In genomic region chr2:9002313-9002636, GRCh38 we compare ENCODE assay signal across 9 cellular contexts. TPM values are rescaled to one million over a fixed set of nuclear protein-coding genes. Genes with fewer than 3 reads are reported as not detected.
DNase-seq lines count a peak whose midpoint lies in the region; ATAC-seq and TF ChIP-seq lines count a peak whose summit lies in the region.
"Had no signal": no experiment of that assay in that cellular context is flagged by ENCODE, and none has a peak within 500 bp of the region (broad histone marks: within the 10 kb centered on the region; RNA-seq: fewer than 3 reads in every experiment).

No MANE protein-coding gene starts in this region.

- peaks cover 17% of the 10 kb centered on the region for H3K4me1 Mint-ChIP-seq in activated naive CD4-positive, alpha-beta T cell treated with anti-CD3 and anti-CD28 coated beads, Interleukin-2, amount 50 U/mL, for 24 hours
- H3K4me1 Mint-ChIP-seq in activated naive CD4-positive, alpha-beta T cell treated with anti-CD3 and anti-CD28 coated beads for 36 hours (ENCODE audit: low read depth), result peaks cover 15% of the 10 kb centered on the region

- CTCF ChIA-PET in activated naive CD4-positive, alpha-beta T cell treated with anti-CD3 and anti-CD28 coated beads for 36 hours (lab: Charles Lee), result no interaction called here

- H3K27ac Mint-ChIP-seq in activated naive CD4-positive, alpha-beta T cell treated with anti-CD3 and anti-CD28 coated beads, Interleukin-2, amount 50 U/mL, for 24 hours, result no peak overlapping the region
- H3K27ac Mint-ChIP-seq in activated naive CD4-positive, alpha-beta T cell treated with anti-CD3 and anti-CD28 coated beads for 36 hours, result no peak overlapping the region

- H3K4me1 ChIP-seq in lower lobe of right lung (peaks cover 21% of the 10 kb centered on the region), upper lobe of right lung (peaks cover 7% of the 10 kb centered on the region)

- H3K9me3 ChIP-seq in lower lobe of right lung, result no peaks in the 10 kb centered on the region
- no peaks in the 10 kb centered on the region for H3K9me3 ChIP-seq in upper lobe of right lung

- no peaks in the 10 kb centered on the region for H3K36me3 ChIP-seq in brain microvascular endothelial cell (replicated peaks)
- H3K36me3 ChIP-seq in lower lobe of right lung, result no peaks in the 10 kb centered on the region
- no peaks in the 10 kb centered on the region for H3K36me3 ChIP-seq in upper lobe of right lung

- no peak for TF ChIP-seq CTCF in brain microvascular endothelial cell (IDR thresholded peaks at IDR 0.05; ENCODE audit: low read depth, low read length, missing control alignments)
- no peak for TF ChIP-seq CTCF in lower lobe of right lung (IDR thresholded peaks at IDR 0.05)
- TF ChIP-seq CTCF in upper lobe of right lung (IDR thresholded peaks at IDR 0.05), result no peak

- DNase-seq in activated naive CD4-positive, alpha-beta T cell treated with anti-CD3 and anti-CD28 coated beads for 36 hours, result no peak
- DNase-seq in brain microvascular endothelial cell, result no peak
- DNase-seq in lower lobe of right lung, result no peak
- DNase-seq in upper lobe of right lung, result no peak
- no peak for DNase-seq in mucosa of gallbladder (ENCODE audit: low spot score)
- DNase-seq: NCI-H1436 treated with DMSO at 0.1 percent for 48 hours had no signal

- no peaks in the 10 kb centered on the region for H3K27me3 ChIP-seq in brain microvascular endothelial cell (replicated peaks)
- H3K27me3 ChIP-seq in lower lobe of right lung (ENCODE audit: low read depth), result no peaks in the 10 kb centered on the region
- H3K27me3 ChIP-seq in upper lobe of right lung, result no peaks in the 10 kb centered on the region

- no peaks in the 10 kb centered on the region for H3K9me3 Mint-ChIP-seq in activated naive CD4-positive, alpha-beta T cell treated with anti-CD3 and anti-CD28 coated beads, Interleukin-2, amount 50 U/mL, for 24 hours
- H3K9me3 Mint-ChIP-seq in activated naive CD4-positive, alpha-beta T cell treated with anti-CD3 and anti-CD28 coated beads for 36 hours, result no peaks in the 10 kb centered on the region

- peak overlapping the region; percentile 82 for H3K4me3 Mint-ChIP-seq in activated naive CD4-positive, alpha-beta T cell treated with anti-CD3 and anti-CD28 coated beads, Interleukin-2, amount 50 U/mL, for 24 hours
- no peak overlapping the region for H3K4me3 Mint-ChIP-seq in activated naive CD4-positive, alpha-beta T cell treated with anti-CD3 and anti-CD28 coated beads for 36 hours

- in situ Hi-C loops in brain microvascular endothelial cell (cut with HindIII; ENCODE audit: low pct_ligation_motif_present, low sequenced_read_pairs), result no loop called here

- no peak overlapping the region for H3K27ac ChIP-seq in brain microvascular endothelial cell
- H3K27ac ChIP-seq in lower lobe of right lung, result no peak overlapping the region
- H3K27ac ChIP-seq in upper lobe of right lung, result no peak overlapping the region

- no peaks in the 10 kb centered on the region for H3K36me3 Mint-ChIP-seq in activated naive CD4-positive, alpha-beta T cell treated with anti-CD3 and anti-CD28 coated beads, Interleukin-2, amount 50 U/mL, for 24 hours
- H3K36me3 Mint-ChIP-seq in activated naive CD4-positive, alpha-beta T cell treated with anti-CD3 and anti-CD28 coated beads for 36 hours (ENCODE audit: low read depth), result no peaks in the 10 kb centered on the region

- no peak for ATAC-seq in lower lobe of right lung
- no peak for ATAC-seq in upper lobe of right lung
- ATAC-seq in HG02798 (IDR thresholded peaks at IDR 0.05; ENCODE audit: poor library complexity, unreplicated experiment), result no peak
- no peak for ATAC-seq in HG03097 (IDR thresholded peaks at IDR 0.05; ENCODE audit: low FRiP score, unreplicated experiment)

- H3K4me3 ChIP-seq in brain microvascular endothelial cell (ENCODE audit: low read depth, low read length), result peak overlapping the region; percentile 73
- H3K4me3 ChIP-seq in lower lobe of right lung, result peak overlapping the region; percentile 78
- peak overlapping the region; percentile 74 for H3K4me3 ChIP-seq in upper lobe of right lung

- intact Hi-C loops in activated naive CD4-positive, alpha-beta T cell treated with anti-CD3 and anti-CD28 coated beads for 36 hours (cut with micrococcal nuclease), result loop anchor here (5.0 kb wide), 1 partner anchor 420 kb away; the partner anchor contains the start of genes CPSF3 and ITGB1BP1
- intact Hi-C loops in lower lobe of right lung (cut with DNase I), result no loop called here
- intact Hi-C loops in upper lobe of right lung (cut with DNase I), result no loop called here

- H3K27me3 Mint-ChIP-seq in activated naive CD4-positive, alpha-beta T cell treated with anti-CD3 and anti-CD28 coated beads, Interleukin-2, amount 50 U/mL, for 24 hours, result no peaks in the 10 kb centered on the region
- H3K27me3 Mint-ChIP-seq in activated naive CD4-positive, alpha-beta T cell treated with anti-CD3 and anti-CD28 coated beads for 36 hours (ENCODE audit: low read depth), result peaks cover 5% of the 10 kb centered on the region

RNA-seq across cellular contexts. Expression of gene MBOAT2, which starts 1.2 kb away (rescaled TPM):
- 1 to 10 TPM; 4.1 to 4.4 TPM for total RNA-seq in activated naive CD4-positive, alpha-beta T cell treated with anti-CD3 and anti-CD28 coated beads for 36 hours
- total RNA-seq in lower lobe of right lung (36.5 TPM), upper lobe of right lung (31.4 TPM), mucosa of gallbladder (21.7 TPM)
